ENCODE assay signal across 1 cellular context in the genomic region with DNA sequence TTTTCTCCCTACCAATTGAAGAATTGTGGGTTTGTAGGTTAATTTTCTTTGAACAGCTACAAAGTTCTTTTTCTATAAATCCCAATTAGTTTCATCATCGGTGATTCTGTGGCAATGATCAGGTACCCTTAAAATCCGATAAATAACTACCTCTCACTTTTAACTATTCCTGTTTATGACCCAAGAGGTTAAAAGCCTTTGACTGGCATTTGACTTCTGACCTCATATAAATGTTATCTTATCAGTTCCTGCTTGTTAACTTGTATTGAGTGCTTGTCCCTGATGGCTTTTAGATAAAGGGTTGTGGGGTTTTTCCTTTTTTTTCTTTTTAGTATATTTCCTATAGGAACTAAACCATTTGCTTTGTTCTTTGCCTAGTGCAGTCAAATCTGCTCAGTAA.
A peak's percentile ranks its signal among the peaks of the same experiment; 100 is the strongest.
TF ChIP-seq lines count a peak whose summit lies in the region.

No MANE protein-coding gene starts in this region.

TF ChIP-seq in K562, 482 proteins besides CTCF, POLR2A, EP300 and RAD21:
- TF ChIP-seq, protein P1, sequence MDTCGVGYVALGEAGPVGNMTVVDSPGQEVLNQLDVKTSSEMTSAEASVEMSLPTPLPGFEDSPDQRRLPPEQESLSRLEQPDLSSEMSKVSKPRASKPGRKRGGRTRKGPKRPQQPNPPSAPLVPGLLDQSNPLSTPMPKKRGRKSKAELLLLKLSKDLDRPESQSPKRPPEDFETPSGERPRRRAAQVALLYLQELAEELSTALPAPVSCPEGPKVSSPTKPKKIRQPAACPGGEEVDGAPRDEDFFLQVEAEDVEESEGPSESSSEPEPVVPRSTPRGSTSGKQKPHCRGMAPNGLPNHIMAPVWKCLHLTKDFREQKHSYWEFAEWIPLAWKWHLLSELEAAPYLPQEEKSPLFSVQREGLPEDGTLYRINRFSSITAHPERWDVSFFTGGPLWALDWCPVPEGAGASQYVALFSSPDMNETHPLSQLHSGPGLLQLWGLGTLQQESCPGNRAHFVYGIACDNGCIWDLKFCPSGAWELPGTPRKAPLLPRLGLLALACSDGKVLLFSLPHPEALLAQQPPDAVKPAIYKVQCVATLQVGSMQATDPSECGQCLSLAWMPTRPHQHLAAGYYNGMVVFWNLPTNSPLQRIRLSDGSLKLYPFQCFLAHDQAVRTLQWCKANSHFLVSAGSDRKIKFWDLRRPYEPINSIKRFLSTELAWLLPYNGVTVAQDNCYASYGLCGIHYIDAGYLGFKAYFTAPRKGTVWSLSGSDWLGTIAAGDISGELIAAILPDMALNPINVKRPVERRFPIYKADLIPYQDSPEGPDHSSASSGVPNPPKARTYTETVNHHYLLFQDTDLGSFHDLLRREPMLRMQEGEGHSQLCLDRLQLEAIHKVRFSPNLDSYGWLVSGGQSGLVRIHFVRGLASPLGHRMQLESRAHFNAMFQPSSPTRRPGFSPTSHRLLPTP (IDR thresholded peaks at IDR 0.05; ENCODE audit: borderline replicate concordance, extremely low read depth, insufficient read length) = no peak
- TF ChIP-seq KDM1A (IDR thresholded peaks at IDR 0.05) (peak; percentile 33 to 59; a peak in 3 of 4 replicates), NR2F6 (CRISPR knock-in tag; IDR thresholded peaks at IDR 0.05) (0 out of 2 replicates have a peak, but pooled peaks have one; percentile 46)
TF ChIP-seq in K562: peak in this region for 2.
